Comparison of ENCODE assay signal across 23 cellular contexts in genomic region chr2:5913729-5914390, GRCh38.
A peak's percentile ranks its signal among the peaks of the same experiment; 100 is the strongest.
DNase-seq lines count a peak whose midpoint lies in the region; ATAC-seq, FAIRE-seq and TF ChIP-seq lines count a peak whose summit lies in the region.
"Had no signal": no experiment of that assay in that cellular context is flagged by ENCODE, and none has a peak within 500 bp of the region (broad histone marks: within the 10 kb centered on the region; RNA-seq: fewer than 3 reads in every experiment).

No MANE protein-coding gene starts in this region.

- H3K14ac ChIP-seq in H1 (ENCODE audit: insufficient read length) (no peak overlapping the region), mesenchymal stem cell (ENCODE audit: low read length in 2 of 2) (no peak overlapping the region)

- H3K9me2 ChIP-seq in GM23338 (ENCODE audit: insufficient read depth), result no peaks in the 10 kb centered on the region

- no peaks in the 10 kb centered on the region for H3K23me2 ChIP-seq in H1 (ENCODE audit: low read depth, low read length)

- 16% methylated on average over 8 of the region's 9 CpGs; no CpG with 5 or more reads in 1 of the 2 experiments for WGBS in H1 (ENCODE audit: extremely low coverage in 1 of 2, insufficient coverage in 1 of 2, insufficient read length in 1 of 2, insufficient replicate concordance in 2 of 2, low coverage in 1 of 2, low lambda C conversion rate in 2 of 2, missing lambda C conversion rate in 1 of 2), 2 experiments
- WGBS in mesenchymal stem cell, result 76% methylated on average over 8 of the region's 9 CpGs

- H3K18ac ChIP-seq in H1 (ENCODE audit: extremely low read depth, low read length) (no peak overlapping the region), mesenchymal stem cell (ENCODE audit: low read depth in 1 of 2, low read length in 2 of 2) (no peak overlapping the region)

- H3K4me2 ChIP-seq in GM23338, result peak overlapping the region; percentile 19
- peak overlapping the region; percentile 5 to 24; a peak in 3 of 4 replicates for H3K4me2 ChIP-seq in H1 (ENCODE audit: insufficient read depth in 1 of 2, low read depth in 2 of 2, low read length in 2 of 2)
- H3K4me2 ChIP-seq in mesenchymal stem cell (ENCODE audit: low read length, poor library complexity, severe bottlenecking), result no peak overlapping the region
- H3K4me2 ChIP-seq: BLaER1 had no signal

- H2BK120ac ChIP-seq in H1 (replicated peaks; ENCODE audit: low read depth, low read length) (no peak overlapping the region), mesenchymal stem cell (ENCODE audit: low read depth, low read length) (no peak overlapping the region)

- H4K8ac ChIP-seq in H1 (ENCODE audit: extremely low read depth, insufficient read depth, low read length), result no peak overlapping the region
- H4K8ac ChIP-seq in mesenchymal stem cell (ENCODE audit: low read length), result no peak overlapping the region

- no peak for TF ChIP-seq POLR2A in H1 (IDR thresholded peaks at IDR 0.05; ENCODE audit: control extremely low read depth in 1 of 2, low read depth in 2 of 2, low read length in 2 of 2)

- H2AFZ ChIP-seq in GM23338, result no peak overlapping the region
- H2AFZ ChIP-seq in H1 (ENCODE audit: low read length), result no peak overlapping the region
- H2AFZ ChIP-seq in mesenchymal stem cell (ENCODE audit: low read depth, low read length), result no peak overlapping the region
- H2AFZ ChIP-seq: GM23248 had no signal

- H3K4me1 ChIP-seq in GM23338 (ENCODE audit: insufficient read depth) (peaks cover 18% of the 10 kb centered on the region), H1 (replicated peaks in 1 of 4; ENCODE audit: control insufficient read depth in 3 of 4, insufficient read depth in 4 of 4, low read length in 3 of 4) (peaks cover 4 to 12% (median 8%) of the 10 kb centered on the region in 4 experiments; a peak in 6 of 7 replicates), mesenchymal stem cell (ENCODE audit: control insufficient read depth, insufficient read depth, low read depth, low read length) (peaks cover 9% of the 10 kb centered on the region)
- H3K4me1 ChIP-seq: Caco-2 had no signal

- H2BK15ac ChIP-seq in H1 (ENCODE audit: low read length) (no peak overlapping the region), mesenchymal stem cell (ENCODE audit: low read depth, poor library complexity, severe bottlenecking) (no peak overlapping the region)

- POLR2A ChIA-PET in H1 (lab: Charles Lee; ENCODE audit: partially characterized antibody), result interaction anchor here (2.2 kb wide), 1 partner anchor 222 kb away, joined by 7 read pairs; the partner anchor contains the start of gene SOX11

- no peak overlapping the region for H3K27ac Mint-ChIP-seq in GM23338
- H3K27ac Mint-ChIP-seq: CD4-positive, alpha-beta T cell; IgD-negative memory B cell had no signal

- H2BK12ac ChIP-seq in H1 (ENCODE audit: low read depth, low read length) (no peak overlapping the region), mesenchymal stem cell (ENCODE audit: low read length in 2 of 2) (no peak overlapping the region)

- H3K36me3 ChIP-seq in GM23338 (ENCODE audit: insufficient read depth) (no peaks in the 10 kb centered on the region), H1 (ENCODE audit: control insufficient read depth in 2 of 4, insufficient read depth in 4 of 4, low read length in 3 of 4) (no peaks in the 10 kb centered on the region), mesenchymal stem cell (ENCODE audit: control insufficient read depth in 1 of 2, insufficient read depth in 2 of 2, low read depth in 1 of 2, low read length in 2 of 2) (no peaks in the 10 kb centered on the region)
- H3K36me3 ChIP-seq: BLaER1 had no signal

- H3K56ac ChIP-seq in H1 (replicated peaks; ENCODE audit: insufficient read length, low read depth, low read length), result no peak overlapping the region

- H3K9ac ChIP-seq in H1 (replicated peaks in 1 of 4; ENCODE audit: extremely low read depth in 1 of 4, low read depth in 3 of 4, low read length in 3 of 4), result no peak overlapping the region
- no peak overlapping the region for H3K9ac ChIP-seq in mesenchymal stem cell (ENCODE audit: low read length)
- H3K9ac ChIP-seq: BLaER1, GM23248 had no signal

- H3K27me3 ChIP-seq in GM23338 (ENCODE audit: insufficient read depth) (peaks cover 78% of the 10 kb centered on the region), H1 (replicated peaks in 1 of 4; ENCODE audit: control insufficient read depth in 3 of 4, extremely low read depth in 1 of 4, insufficient read depth in 3 of 4, low read length in 3 of 4) (peaks cover 14 to 29% (median 25%) of the 10 kb centered on the region in 4 experiments), mesenchymal stem cell (ENCODE audit: control insufficient read depth in 1 of 2, insufficient read depth in 1 of 2, low read length in 2 of 2) (no peaks in the 10 kb centered on the region)
- H3K27me3 ChIP-seq: BLaER1 had no signal

- peaks cover 3% of the 10 kb centered on the region; the same call in 1 of the 2 replicates for H4K20me1 ChIP-seq in GM23338 (replicated peaks; ENCODE audit: insufficient read depth)
- H4K20me1 ChIP-seq in H1 (replicated peaks in 1 of 2; ENCODE audit: control insufficient read depth in 1 of 2, insufficient read depth in 2 of 2, low read length in 2 of 2), result peaks cover 0 to 1% of the 10 kb centered on the region in 2 experiments
- H4K20me1 ChIP-seq: BLaER1 had no signal

- H3K9me3 ChIP-seq in H1 (ENCODE audit: insufficient read depth in 2 of 2, low read depth in 1 of 2, low read length in 1 of 2), result 0 out of 4 replicates have a peak, but pooled peaks cover 3 to 4% of the 10 kb centered on the region in 2 experiments
- H3K9me3 ChIP-seq in mesenchymal stem cell (ENCODE audit: control insufficient read depth, low read length), result peaks cover 6% of the 10 kb centered on the region

- FAIRE-seq in H1 (lab: Jason Lieb, UNC) (peak; percentile 97), frontal cortex (lab: Jason Lieb, UNC) (no peak)
- FAIRE-seq: GM12878 had no signal

- no peak for TF ChIP-seq EP300 in H1 (IDR thresholded peaks at IDR 0.05; ENCODE audit: borderline replicate concordance in 1 of 2, low read depth in 2 of 2, low read length in 2 of 2)

- H3F3A ChIP-seq in GM23338 (replicated peaks; ENCODE audit: low read depth), result no peaks in the 10 kb centered on the region

- H3K23ac ChIP-seq in H1 (ENCODE audit: insufficient read length) (no peak overlapping the region), mesenchymal stem cell (ENCODE audit: low read length in 2 of 2) (no peak overlapping the region)

- no peaks in the 10 kb centered on the region for H3K79me1 ChIP-seq in H1 (ENCODE audit: low read depth, low read length)
- H3K79me1 ChIP-seq in mesenchymal stem cell (replicated peaks; ENCODE audit: low read length, poor library complexity, severe bottlenecking), result no peaks in the 10 kb centered on the region

- TF ChIP-seq RAD21 in H1 (IDR thresholded peaks at IDR 0.05 in 1 of 2, conservative IDR thresholded peaks at IDR 0.05 in 1 of 2; ENCODE audit: low read depth in 2 of 2, low read length in 2 of 2), result 0 out of 4 replicates have a peak, but pooled peaks of 1 of the 2 experiments have one; percentile 4

- no peak overlapping the region for H3K4ac ChIP-seq in H1 (replicated peaks; ENCODE audit: insufficient read length, low read depth, low read length)
- no peak overlapping the region for H3K4ac ChIP-seq in mesenchymal stem cell (ENCODE audit: low read depth in 1 of 2, low read length in 2 of 2)

- H2BK20ac ChIP-seq in H1 (ENCODE audit: low read length), result no peak overlapping the region

- no peak overlapping the region for H3K27ac ChIP-seq in GM23338 (ENCODE audit: low read depth)
- no peak overlapping the region for H3K27ac ChIP-seq in H1 (ENCODE audit: low read depth, low read length)
- no peak overlapping the region for H3K27ac ChIP-seq in mesenchymal stem cell (ENCODE audit: low read length, poor library complexity, severe bottlenecking)
- H3K27ac ChIP-seq: BLaER1, GM23248 had no signal

- H3K4me3 ChIP-seq in GM23338 (no peak overlapping the region), H1 (ENCODE audit: extremely low read depth in 1 of 4, insufficient read depth in 2 of 4, low read depth in 3 of 4, low read length in 4 of 4) (no peak overlapping the region), mesenchymal stem cell (ENCODE audit: insufficient read depth in 1 of 2, low read depth in 1 of 2, low read length in 2 of 2) (no peak overlapping the region)
- H3K4me3 ChIP-seq: BLaER1, GM12878, GM23248 had no signal

- peak; percentile 33 for DNase-seq in ELF-1 (ENCODE audit: low read depth, low spot score)
- peak; percentile 57 for DNase-seq in GM23338 (ENCODE audit: low spot score)
- no peak for DNase-seq in H1 (ENCODE audit: low read depth in 1 of 2, low spot score in 2 of 2)
- DNase-seq in mesenchymal stem cell, result peak; percentile 17
- no peak for DNase-seq in NCI-H128 (lab: John Stamatoyannopoulos, UW; ENCODE audit: unreplicated experiment)
- DNase-seq in central memory CD4-positive, alpha-beta T cell, result no peak
- no peak for DNase-seq in frontal cortex (ENCODE audit: low spot score in 2 of 2)
- DNase-seq: ACHN; Caco-2; CD4-positive, alpha-beta T cell; DMS 273 treated with DMSO at 0.1 percent for 48 hours; DMS79 treated with DMSO at 0.1 percent for 48 hours; GM23248; MV-4-11; NCI-H1105 treated with DMSO at 0.1 percent for 48 hours; NCI-H1694 treated with DMSO at 0.1 percent for 48 hours; NCI-H446; NCI-H526; SHP77 had no signal

- peaks cover 46% of the 10 kb centered on the region for H3K27me3 Mint-ChIP-seq in GM23338 (ENCODE audit: insufficient read depth, low read depth, poor library complexity)
- H3K27me3 Mint-ChIP-seq: CD4-positive, alpha-beta T cell; IgD-negative memory B cell had no signal

- H3K4me3 Mint-ChIP-seq in GM23338, result no peak overlapping the region
- H3K4me3 Mint-ChIP-seq: CD4-positive, alpha-beta T cell had no signal

- peaks cover 6% of the 10 kb centered on the region; the same call in 1 of the 3 replicates for H3K36me3 Mint-ChIP-seq in GM23338 (ENCODE audit: low read depth)

- CTCF ChIA-PET in H1 (lab: Charles Lee; ENCODE audit: partially characterized antibody), result interaction anchor here (0.6 to 2.3 kb wide), 8 partner anchors 14 to 575 kb away, joined by 3 to 8 read pairs (median 4); no protein-coding TSS in a partner anchor

- ATAC-seq in GM23338, result peak; percentile 51
- ATAC-seq: GM12878, HCT116 had no signal

- H2BK5ac ChIP-seq in H1 (ENCODE audit: low read depth, low read length), result no peak overlapping the region
- no peak overlapping the region for H2BK5ac ChIP-seq in mesenchymal stem cell (ENCODE audit: low read depth, low read length, poor library complexity, severe bottlenecking)

- H2AK5ac ChIP-seq in H1 (ENCODE audit: low read depth, low read length) (no peak overlapping the region), mesenchymal stem cell (ENCODE audit: low read length, severe bottlenecking) (no peak overlapping the region)

- H3K79me2 ChIP-seq in GM23338 (replicated peaks; ENCODE audit: insufficient read depth) (no peaks in the 10 kb centered on the region), H1 (ENCODE audit: control insufficient read depth in 1 of 2, insufficient read depth in 2 of 2, low read length in 2 of 2) (no peaks in the 10 kb centered on the region)

- TF ChIP-seq CTCF in GM23338 (conservative IDR thresholded peaks at IDR 0.05; ENCODE audit: low read depth in 2 of 2), result no peak
- no peak for TF ChIP-seq CTCF in H1 (IDR thresholded peaks at IDR 0.05; ENCODE audit: control extremely low read depth in 1 of 3, insufficient read depth in 1 of 3, low read depth in 1 of 3, low read length in 3 of 3)

- peaks cover 16% of the 10 kb centered on the region; the same call in 2 of the 3 replicates for H3K9me3 Mint-ChIP-seq in GM23338
- H3K9me3 Mint-ChIP-seq: CD4-positive, alpha-beta T cell had no signal

- H4K91ac ChIP-seq in H1 (replicated peaks; ENCODE audit: insufficient read length, low read length), result no peak overlapping the region
- no peak overlapping the region for H4K91ac ChIP-seq in mesenchymal stem cell (ENCODE audit: low read length)

- H3K4me1 Mint-ChIP-seq in GM23338, result peaks cover 26% of the 10 kb centered on the region

- H4K5ac ChIP-seq in H1 (ENCODE audit: insufficient read length, low read depth, low read length), result no peak overlapping the region

Comparison
In these comparisons a context has a peak if more than half of its experiments do, and no peak if none do; other contexts are left out.
1. DNase-seq: peak in ELF-1 (single experiment), GM23338 (single experiment) and mesenchymal stem cell (single experiment); none in H1 (0 of 2), NCI-H128 (single experiment), central memory CD4-positive, alpha-beta T cell (single experiment) and frontal cortex (0 of 2).